In genomic region chr9:129002989-129003388, GRCh38 we compare ENCODE assay signal across 25 cellular contexts.
"Had no signal": no experiment of that assay in that cellular context is flagged by ENCODE, and none has a peak within 500 bp of the region (broad histone marks: within the 10 kb centered on the region; RNA-seq: fewer than 3 reads in every experiment).

No MANE protein-coding gene starts in this region.

- H3K9me3 Mint-ChIP-seq: activated B cell treated with CpG ODN at 0.5 μM for 24 hours; activated CD4-positive, alpha-beta T cell treated with anti-CD3 and anti-CD28 coated beads, Interleukin-2, amount 10 ng/mL, durations not matched to agents 24 days and 14 days; activated naive CD4-positive, alpha-beta T cell treated with anti-CD3 and anti-CD28 coated beads, Interleukin-2, amount 50 U/mL, for 24 hours; activated T-helper 2 cell treated with anti-CD3 and anti-CD28 coated beads, Interferon-gamma antibody, Interleukin-2, Interleukin-4, amounts not matched to agents 10 μg/mL and 5 μg/mL and 100 μg/mL, durations not matched to agents 14 hours and 24 hours and 36 hours; stimulated activated naive CD8-positive, alpha-beta T cell treated with anti-CD3 and anti-CD28 coated beads, Interleukin-15, Interleukin-2, amounts not matched to agents 100 ng/mL and 50 ng/mL, for 24 hours had no signal

- H3K4me1 Mint-ChIP-seq: activated naive CD4-positive, alpha-beta T cell treated with anti-CD3 and anti-CD28 coated beads, Interleukin-2, amount 50 U/mL, for 24 hours had no signal

- H3K27ac ChIP-seq: body of pancreas, esophagus squamous epithelium, neutrophil, skin epidermis, suprapubic skin had no signal

- H3K27me3 Mint-ChIP-seq: activated B cell treated with CpG ODN at 0.5 μM for 24 hours; activated CD4-positive, alpha-beta T cell treated with anti-CD3 and anti-CD28 coated beads, Interleukin-2, amount 10 ng/mL, durations not matched to agents 24 days and 14 days; activated naive CD4-positive, alpha-beta T cell treated with anti-CD3 and anti-CD28 coated beads, Interleukin-2, amount 50 U/mL, for 24 hours; naive thymus-derived CD4-positive, alpha-beta T cell; stimulated activated naive CD8-positive, alpha-beta T cell treated with anti-CD3 and anti-CD28 coated beads, Interleukin-15, Interleukin-2, amounts not matched to agents 100 ng/mL and 50 ng/mL, for 24 hours had no signal

- H3K9me3 ChIP-seq: body of pancreas, esophagus squamous epithelium, mucosa of descending colon, neutrophil, suprapubic skin had no signal

- H3K4me3 Mint-ChIP-seq: activated B cell treated with CpG ODN at 0.5 μM for 24 hours; activated CD4-positive, alpha-beta T cell treated with anti-CD3 and anti-CD28 coated beads, Interleukin-2, amount 10 ng/mL, durations not matched to agents 24 days and 14 days; activated naive CD4-positive, alpha-beta T cell treated with anti-CD3 and anti-CD28 coated beads, Interleukin-2, amount 50 U/mL, for 24 hours; naive thymus-derived CD4-positive, alpha-beta T cell; stimulated activated naive CD8-positive, alpha-beta T cell treated with anti-CD3 and anti-CD28 coated beads, Interleukin-15, Interleukin-2, amounts not matched to agents 100 ng/mL and 50 ng/mL, for 24 hours had no signal

- DNase-seq: activated B cell treated with CpG ODN at 0.5 μM for 24 hours; activated CD4-positive, alpha-beta T cell treated with anti-CD3 and anti-CD28 coated beads, Interleukin-2, amount 10 ng/mL, durations not matched to agents 24 days and 14 days; amygdala; body of pancreas; central memory CD4-positive, alpha-beta T cell; cortex of kidney; effector CD4-positive, alpha-beta T cell; esophagus squamous epithelium; hippocampal formation; mammary epithelial cell; naive thymus-derived CD4-positive, alpha-beta T cell; stimulated activated CD4-positive, alpha-beta T cell treated with anti-CD3 and anti-CD28 coated beads, Interleukin-15, amount 100 ng/mL, for 24 hours; stimulated activated CD4-positive, alpha-beta T cell treated with anti-CD3 and anti-CD28 coated beads, Interleukin-4, amount 100 ng/mL, for 24 hours; trophoblast cell had no signal

- H3K4me3 ChIP-seq: body of pancreas, esophagus squamous epithelium, mucosa of descending colon, skin epidermis, suprapubic skin had no signal

- H3K27ac Mint-ChIP-seq: activated B cell treated with CpG ODN at 0.5 μM for 24 hours; activated CD4-positive, alpha-beta T cell treated with anti-CD3 and anti-CD28 coated beads, Interleukin-2, amount 10 ng/mL, durations not matched to agents 24 days and 14 days; activated T-helper 2 cell treated with anti-CD3 and anti-CD28 coated beads, Interferon-gamma antibody, Interleukin-2, Interleukin-4, amounts not matched to agents 10 μg/mL and 5 μg/mL and 100 μg/mL, durations not matched to agents 14 hours and 24 hours and 36 hours had no signal

- FAIRE-seq: endothelial cell of umbilical vein, keratinocyte, TTC549 had no signal

- H3K27me3 ChIP-seq: body of pancreas, esophagus squamous epithelium, neutrophil, suprapubic skin had no signal

- ATAC-seq: body of pancreas; left lobe of liver; mucosa of descending colon; naive thymus-derived CD4-positive, alpha-beta T cell had no signal
